ENCODE assay signal across 16 cellular contexts in genomic region chr2:53129851-53130250, GRCh38.
DNase-seq lines count a peak whose midpoint lies in the region; ATAC-seq and TF ChIP-seq lines count a peak whose summit lies in the region.
"Had no signal": no experiment of that assay in that cellular context is flagged by ENCODE, and none has a peak within 500 bp of the region (broad histone marks: within the 10 kb centered on the region; RNA-seq: fewer than 3 reads in every experiment).

No MANE protein-coding gene starts in this region.

- CTCF ChIA-PET in AG04450 (lab: Charles Lee), result no interaction called here

- H3K27me3 ChIP-seq in AG04450 (ENCODE audit: control insufficient read depth, insufficient read depth, low read length) (no peaks in the 10 kb centered on the region), right cardiac atrium (ENCODE audit: control insufficient read depth, insufficient read depth) (no peaks in the 10 kb centered on the region)
- H3K27me3 ChIP-seq: gastrocnemius medialis had no signal

- peaks cover 7% of the 10 kb centered on the region for H3K9me3 Mint-ChIP-seq in activated T-helper 17 cell treated with anti-CD3 and anti-CD28 coated beads, Interleukin-2, amount 50 U/mL, for 72 hours
- H3K9me3 Mint-ChIP-seq: IgD-negative memory B cell, memory B cell had no signal

- H3K27ac ChIP-seq in AG04450 (ENCODE audit: low read depth, low read length) (no peak overlapping the region), right cardiac atrium (ENCODE audit: low read length) (no peak overlapping the region)
- H3K27ac ChIP-seq: gastrocnemius medialis had no signal

- no peaks in the 10 kb centered on the region for H3K9me3 ChIP-seq in AG04450 (ENCODE audit: control insufficient read depth, insufficient read depth, low read length)
- no peaks in the 10 kb centered on the region for H3K9me3 ChIP-seq in right cardiac atrium (ENCODE audit: control insufficient read depth, low read length)
- H3K9me3 ChIP-seq: gastrocnemius medialis had no signal

- H3K27ac Mint-ChIP-seq in activated T-helper 17 cell treated with anti-CD3 and anti-CD28 coated beads, Interleukin-2, amount 50 U/mL, for 72 hours, result peak overlapping the region; percentile 69
- H3K27ac Mint-ChIP-seq: CD14-positive monocyte, IgD-negative memory B cell, memory B cell had no signal

- intact Hi-C loops in right cardiac atrium (cut with DNase I), result no loop called here

- no peak for TF ChIP-seq CTCF in AG04450 (IDR thresholded peaks at IDR 0.05; ENCODE audit: low read depth, low read length)

- H3K4me3 Mint-ChIP-seq in activated T-helper 17 cell treated with anti-CD3 and anti-CD28 coated beads, Interleukin-2, amount 50 U/mL, for 72 hours, result no peak overlapping the region
- H3K4me3 Mint-ChIP-seq: CD14-positive monocyte, IgD-negative memory B cell, memory B cell had no signal

- H3K27me3 Mint-ChIP-seq in activated T-helper 17 cell treated with anti-CD3 and anti-CD28 coated beads, Interleukin-2, amount 50 U/mL, for 72 hours, result no peaks in the 10 kb centered on the region
- H3K27me3 Mint-ChIP-seq: IgD-negative memory B cell had no signal

- ATAC-seq in activated T-helper 17 cell treated with anti-CD3 and anti-CD28 coated beads, Interleukin-2, amount 50 U/mL, for 72 hours (replicated peaks), result no peak
- peak; percentile 70 to 74 for ATAC-seq in right cardiac atrium
- no peak for ATAC-seq in GM21423 (IDR thresholded peaks at IDR 0.05; ENCODE audit: unreplicated experiment)
- no peak for ATAC-seq in left lobe of liver

- H3K36me3 Mint-ChIP-seq in activated T-helper 17 cell treated with anti-CD3 and anti-CD28 coated beads, Interleukin-2, amount 50 U/mL, for 72 hours (ENCODE audit: low read depth), result no peaks in the 10 kb centered on the region
- H3K36me3 Mint-ChIP-seq: CD14-positive monocyte, IgD-negative memory B cell, memory B cell had no signal

- H3K4me3 ChIP-seq in AG04450 (ENCODE audit: low read depth, low read length) (no peak overlapping the region), right cardiac atrium (ENCODE audit: low read length) (no peak overlapping the region)
- H3K4me3 ChIP-seq: gastrocnemius medialis had no signal

- WGBS in right cardiac atrium, result 69% methylated on average over 1 of the region's 1 CpG

- POLR2A ChIA-PET in AG04450 (lab: Yijun Ruan, JAX), result interaction anchor here (0.5 kb wide), 1 partner anchor 540 kb away, joined by 4 read pairs; no protein-coding TSS in a partner anchor

- H3K4me1 Mint-ChIP-seq in activated T-helper 17 cell treated with anti-CD3 and anti-CD28 coated beads, Interleukin-2, amount 50 U/mL, for 72 hours, result peaks cover 11% of the 10 kb centered on the region
- H3K4me1 Mint-ChIP-seq: CD14-positive monocyte, IgD-negative memory B cell, memory B cell had no signal

- no peaks in the 10 kb centered on the region for H3K4me1 ChIP-seq in right cardiac atrium (ENCODE audit: control insufficient read depth, insufficient read depth, low read length)
- H3K4me1 ChIP-seq: gastrocnemius medialis had no signal

- DNase-seq in AG04450 (ENCODE audit: low read depth, low spot score) (peak; percentile 47), HS-27A (ENCODE audit: low read depth) (peak; percentile 59), right cardiac atrium (no peak), mucosa of gallbladder (ENCODE audit: low spot score) (no peak), left lobe of liver (ENCODE audit: low spot score) (no peak), nucleus accumbens (lab: John Stamatoyannopoulos, UW) (no peak)
- DNase-seq: activated CD8-positive, alpha-beta memory T cell treated with anti-CD3 and anti-CD28 coated beads for 24 hours; anterior cingulate cortex; gastrocnemius medialis; NCI-H526; stimulated activated naive CD4-positive, alpha-beta T cell treated with Interleukin-2 at 50 U/mL for 16 hours had no signal

Comparison
In these comparisons a context has a peak if more than half of its experiments do, and no peak if none do; other contexts are left out.
1. DNase-seq: peak in AG04450 (single experiment) and HS-27A (single experiment); none in right cardiac atrium (0 of 3), mucosa of gallbladder (single experiment), left lobe of liver (single experiment) and nucleus accumbens (0 of 56).
2. ATAC-seq: peak in right cardiac atrium (2 of 2); none in activated T-helper 17 cell treated with anti-CD3 and anti-CD28 coated beads, Interleukin-2, amount 50 U/mL, for 72 hours (single experiment), GM21423 (single experiment) and left lobe of liver (single experiment).